In genomic region chr5:30768061-30768460, GRCh38 we compare ENCODE assay signal across 29 cellular contexts.
"Had no signal": no experiment of that assay in that cellular context is flagged by ENCODE, and none has a peak within 500 bp of the region (broad histone marks: within the 10 kb centered on the region; RNA-seq: fewer than 3 reads in every experiment).

No MANE protein-coding gene starts in this region.

- H3K4me3 ChIP-seq: cardiac muscle cell, SK-N-MC had no signal

- ATAC-seq: activated CD8-positive, alpha-beta memory T cell treated with anti-CD3 and anti-CD28 coated beads, Interleukin-2, amount 10 ng/mL, durations not matched to agents 7 days and 5 days; Panc1; T-cell had no signal

- H3K27ac ChIP-seq: brain microvascular endothelial cell, cardiac muscle cell, SK-N-MC had no signal

- H3K4me1 Mint-ChIP-seq: activated B cell treated with CpG ODN at 0.5 μM for 24 hours; activated CD4-positive, alpha-beta T cell treated with anti-CD3 and anti-CD28 coated beads, Interleukin-2, amount 10 ng/mL, durations not matched to agents 24 days and 14 days; activated CD8-positive, alpha-beta memory T cell treated with anti-CD3 and anti-CD28 coated beads, Interleukin-2, amount 10 ng/mL, durations not matched to agents 7 days and 5 days; activated naive CD4-positive, alpha-beta T cell treated with anti-CD3 and anti-CD28 coated beads, Interleukin-2, amount 50 U/mL, for 24 hours; T-cell had no signal

- H3K27me3 ChIP-seq: brain microvascular endothelial cell, cardiac muscle cell had no signal

- H3K27me3 Mint-ChIP-seq: activated B cell treated with CpG ODN at 0.5 μM for 24 hours; activated CD4-positive, alpha-beta T cell treated with anti-CD3 and anti-CD28 coated beads, Interleukin-2, amount 10 ng/mL, durations not matched to agents 24 days and 14 days; activated CD8-positive, alpha-beta memory T cell treated with anti-CD3 and anti-CD28 coated beads, Interleukin-2, amount 10 ng/mL, durations not matched to agents 7 days and 5 days; activated naive CD4-positive, alpha-beta T cell treated with anti-CD3 and anti-CD28 coated beads, Interleukin-2, amount 50 U/mL, for 24 hours; activated T-cell treated with anti-CD3 and anti-CD28 coated beads, Interleukin-2, amount 50 U/mL, for 24 hours; T-cell had no signal

- H3K9me3 Mint-ChIP-seq: activated naive CD4-positive, alpha-beta T cell treated with anti-CD3 and anti-CD28 coated beads, Interleukin-2, amount 50 U/mL, for 24 hours; activated T-helper 1 cell treated with anti-CD3 and anti-CD28 coated beads, Interleukin-12 subunit alpha, Interleukin-12 subunit beta, Interleukin-2, Interleukin-4 antibody, amounts not matched to agents 30 ng/mL and 10 ng/mL and 1 ng/mL, durations not matched to agents 14 hours and 24 hours and 36 hours had no signal

- H3K27ac Mint-ChIP-seq: activated B cell treated with CpG ODN at 0.5 μM for 24 hours; activated CD4-positive, alpha-beta T cell treated with anti-CD3 and anti-CD28 coated beads, Interleukin-2, amount 10 ng/mL, durations not matched to agents 24 days and 14 days; activated CD8-positive, alpha-beta memory T cell treated with anti-CD3 and anti-CD28 coated beads, Interleukin-2, amount 10 ng/mL, durations not matched to agents 7 days and 5 days; activated naive CD4-positive, alpha-beta T cell treated with anti-CD3 and anti-CD28 coated beads, Interleukin-2, amount 50 U/mL, for 24 hours; activated T-cell treated with anti-CD3 and anti-CD28 coated beads, Interleukin-2, amount 50 U/mL, for 24 hours; activated T-helper 1 cell treated with anti-CD3 and anti-CD28 coated beads, Interleukin-12 subunit alpha, Interleukin-12 subunit beta, Interleukin-2, Interleukin-4 antibody, amounts not matched to agents 30 ng/mL and 10 ng/mL and 1 ng/mL, durations not matched to agents 14 hours and 24 hours and 36 hours; T-cell had no signal

- DNase-seq: activated B cell treated with CpG ODN at 0.5 μM for 24 hours; activated CD4-positive, alpha-beta T cell treated with anti-CD3 and anti-CD28 coated beads for 1 hour; activated CD4-positive, alpha-beta T cell treated with anti-CD3 and anti-CD28 coated beads, Interleukin-2, amount 10 ng/mL, durations not matched to agents 24 days and 14 days; activated CD4-positive, alpha-beta T cell treated with anti-CD3 and anti-CD28 coated beads, Interleukin-2, amount 50 U/mL, for 48 hours; activated CD8-positive, alpha-beta memory T cell treated with anti-CD3 and anti-CD28 coated beads, Interleukin-2, amount 10 ng/mL, durations not matched to agents 7 days and 5 days; activated effector memory CD4-positive, alpha-beta T cell treated with Interleukin-2 at 50 U/mL for 16 hours; activated naive CD4-positive, alpha-beta T cell; activated T-cell treated with anti-CD3 and anti-CD28 coated beads, Interleukin-2, amount 50 U/mL, for 24 hours; amygdala; brain microvascular endothelial cell; Kasumi-1; NCI-H1105 treated with DMSO at 0.1 percent for 48 hours; NCI-H1436 treated with DMSO at 0.1 percent for 48 hours; NCI-H187 treated with DMSO at 0.1 percent for 48 hours; NCI-H2081 treated with DMSO at 0.1 percent for 48 hours; NCI-H2171; NCI-H2227 treated with DMSO at 0.1 percent for 48 hours; NCI-H526; NCI-H774; OCI-M1; RPMI8226; T-cell; T-helper 2 cell; T1000 had no signal

- H3K4me3 Mint-ChIP-seq: activated B cell treated with CpG ODN at 0.5 μM for 24 hours; activated CD4-positive, alpha-beta T cell treated with anti-CD3 and anti-CD28 coated beads, Interleukin-2, amount 10 ng/mL, durations not matched to agents 24 days and 14 days; activated CD8-positive, alpha-beta memory T cell treated with anti-CD3 and anti-CD28 coated beads, Interleukin-2, amount 10 ng/mL, durations not matched to agents 7 days and 5 days; activated naive CD4-positive, alpha-beta T cell treated with anti-CD3 and anti-CD28 coated beads, Interleukin-2, amount 50 U/mL, for 24 hours; activated T-cell treated with anti-CD3 and anti-CD28 coated beads, Interleukin-2, amount 50 U/mL, for 24 hours; activated T-helper 1 cell treated with anti-CD3 and anti-CD28 coated beads, Interleukin-12 subunit alpha, Interleukin-12 subunit beta, Interleukin-2, Interleukin-4 antibody, amounts not matched to agents 30 ng/mL and 10 ng/mL and 1 ng/mL, durations not matched to agents 14 hours and 24 hours and 36 hours; T-cell had no signal

- H3K36me3 Mint-ChIP-seq: activated CD8-positive, alpha-beta memory T cell treated with anti-CD3 and anti-CD28 coated beads, Interleukin-2, amount 10 ng/mL, durations not matched to agents 7 days and 5 days; activated naive CD4-positive, alpha-beta T cell treated with anti-CD3 and anti-CD28 coated beads, Interleukin-2, amount 50 U/mL, for 24 hours; T-cell had no signal
